ENCODE assay signal across 11 cellular contexts in genomic region chr7:132988117-132988516, GRCh38.
"Had no signal": no experiment of that assay in that cellular context is flagged by ENCODE, and none has a peak within 500 bp of the region (broad histone marks: within the 10 kb centered on the region; RNA-seq: fewer than 3 reads in every experiment).

No MANE protein-coding gene starts in this region.

- H3K4me2 ChIP-seq: GM23338 had no signal

- H3K4me3 ChIP-seq: GM23248, GM23338, HAP-1 had no signal

- H3K9me3 ChIP-seq: HAP-1 had no signal

- DNase-seq: GM23248, GOT3, H7, H9, HCEC 1CT, HFFc6 had no signal

- H3K36me3 ChIP-seq: HAP-1 had no signal

- H3K9ac ChIP-seq: GM23248 had no signal

- H3K4me3 Mint-ChIP-seq: GM23338, H9, HFFc6 had no signal

- H3K27ac ChIP-seq: GM23248 had no signal

- H3K27ac Mint-ChIP-seq: GM23338, H9, HFFc6 had no signal

- FAIRE-seq: H1, H54 had no signal

- ATAC-seq: GM23338, HCT116 had no signal

- H2AFZ ChIP-seq: GM23248, GM23338 had no signal
